Comparison of ENCODE assay signal across 11 cellular contexts in genomic region chr19:10338940-10339339, GRCh38. TPM values are rescaled to one million over a fixed set of nuclear protein-coding genes. Genes with fewer than 3 reads are reported as not detected.
DNase-seq lines count a peak whose midpoint lies in the region; ATAC-seq, FAIRE-seq and TF ChIP-seq lines count a peak whose summit lies in the region.
"Had no signal": no experiment of that assay in that cellular context is flagged by ENCODE, and none has a peak within 500 bp of the region (broad histone marks: within the 10 kb centered on the region; RNA-seq: fewer than 3 reads in every experiment).

No MANE protein-coding gene starts in this region.

- POLR2A ChIA-PET in HepG2 (lab: Yijun Ruan, JAX), result no interaction called here
- POLR2A ChIA-PET in T-cell (lab: Charles Lee), result no interaction called here

- no peak overlapping the region for H3K9ac ChIP-seq in HepG2 (ENCODE audit: insufficient read depth, low read depth, low read length)
- H3K9ac ChIP-seq in iPS-20b (ENCODE audit: low read depth, low read length), result peak overlapping the region; percentile 53; the same call in 1 of the 2 replicates
- H3K9ac ChIP-seq: neural progenitor cell, SK-N-SH had no signal

- H3K4me3 Mint-ChIP-seq in T-cell, result peak overlapping the region; percentile 85 to 95 (median 95)
- H3K4me3 Mint-ChIP-seq: neural progenitor cell had no signal

- WGBS in HepG2 (ENCODE audit: low lambda C conversion rate), result 61% methylated on average over 6 of the region's 6 CpGs
- WGBS in right lobe of liver (ENCODE audit: insufficient coverage, low coverage, low lambda C conversion rate, missing lambda C conversion rate), result 62% methylated on average over 6 of the region's 6 CpGs

- 0 out of 2 replicates have a peak overlapping the region, but pooled peaks have one; percentile 18 for H3K4me2 ChIP-seq in HepG2 (ENCODE audit: low read depth, low read length)
- H3K4me2 ChIP-seq: neural progenitor cell, SK-N-SH had no signal

- ATAC-seq in HepG2 (no peak), right lobe of liver (no peak), T-cell (replicated peaks in 1 of 4) (peak in 2 of 4 experiments; percentile 6 to 14)

- H2AFZ ChIP-seq in HepG2 (ENCODE audit: low read length), result no peak overlapping the region
- H2AFZ ChIP-seq: neural progenitor cell had no signal

- no peak for TF ChIP-seq CTCF in HepG2 (CRISPR knock-in tag; IDR thresholded peaks at IDR 0.05)
- no peak for TF ChIP-seq CTCF in right lobe of liver (IDR thresholded peaks at IDR 0.05)
- no peak for TF ChIP-seq CTCF in tibial artery (IDR thresholded peaks at IDR 0.05)

- no peaks in the 10 kb centered on the region for H3K9me3 Mint-ChIP-seq in T-cell
- H3K9me3 Mint-ChIP-seq: neural progenitor cell had no signal

- no peak for FAIRE-seq in HepG2 (lab: Jason Lieb, UNC)
- FAIRE-seq in frontal cortex (lab: Jason Lieb, UNC), result no peak

- peaks cover 3% of the 10 kb centered on the region for H3K36me3 Mint-ChIP-seq in T-cell
- H3K36me3 Mint-ChIP-seq: neural progenitor cell had no signal

- H4K20me1 ChIP-seq in HepG2 (ENCODE audit: insufficient read depth, low read length), result no peaks in the 10 kb centered on the region

- H3K4me1 ChIP-seq in HepG2 (ENCODE audit: insufficient read depth, low read length) (peaks cover 65% of the 10 kb centered on the region), right lobe of liver (peaks cover 0 to 18% (median 9%) of the 10 kb centered on the region in 4 donors), iPS-20b (ENCODE audit: insufficient read depth, low read length) (peaks cover 12% of the 10 kb centered on the region; the same call in 1 of the 2 replicates), tibial artery (peaks cover 0 to 13% (median 10%) of the 10 kb centered on the region in 4 donors)

- no peak for TF ChIP-seq RAD21 in HepG2 (CRISPR knock-in tag; IDR thresholded peaks at IDR 0.05)

- H3K27me3 Mint-ChIP-seq in T-cell, result no peaks in the 10 kb centered on the region

- peak overlapping the region; percentile 97 to 98 for H3K27ac Mint-ChIP-seq in T-cell
- H3K27ac Mint-ChIP-seq: neural progenitor cell had no signal

- H3K9me3 ChIP-seq in HepG2 (ENCODE audit: low read length) (no peaks in the 10 kb centered on the region), right lobe of liver (no peaks in the 10 kb centered on the region), iPS-20b (ENCODE audit: insufficient read depth, low read depth, low read length) (no peaks in the 10 kb centered on the region), tibial artery (no peaks in the 10 kb centered on the region)
- H3K9me3 ChIP-seq: SK-N-SH had no signal

- intact Hi-C loops in HepG2 (cut with micrococcal nuclease; ENCODE audit: unreplicated experiment), result loop anchor here (5.0 kb wide), 1 partner anchor 48 kb away; no protein-coding TSS in a partner anchor
- intact Hi-C loops in right lobe of liver (cut with DNase I), result loop anchor here in 1 of 2 donors (10.0 kb wide), 1 partner anchor 46 kb away; the partner anchor contains the start of gene TYK2
- intact Hi-C loops in tibial artery (cut with DNase I; ENCODE audit: low total_unique reads), result no loop called here

- in situ Hi-C loops in HepG2 (cut with HindIII; ENCODE audit: extremely low pct_ligation_motif_present, low pct_unique_long_range_greater_than_20kb), result loop anchor here (5.0 kb wide), 1 partner anchor 43 kb away; the partner anchor contains the start of gene TYK2

- H3K27ac ChIP-seq in HepG2 (ENCODE audit: extremely low read length, insufficient read depth, low read length) (no peak overlapping the region), right lobe of liver (peak overlapping the region in 1 of 3 donors; percentile 47), iPS-20b (ENCODE audit: low read length) (no peak overlapping the region), tibial artery (no peak overlapping the region)
- H3K27ac ChIP-seq: neural progenitor cell had no signal

- H3K4me1 Mint-ChIP-seq in T-cell, result peaks cover 29 to 39% (median 36%) of the 10 kb centered on the region in 3 donors

- peaks cover 5% of the 10 kb centered on the region for H3K79me2 ChIP-seq in HepG2 (ENCODE audit: insufficient read depth, low read length)

- H3K27me3 ChIP-seq in HepG2 (ENCODE audit: control insufficient read depth in 1 of 2, insufficient read depth in 2 of 2, low read length in 2 of 2), result peaks cover 1 to 3% of the 10 kb centered on the region in 2 experiments; a peak in 3 of 5 replicates
- H3K27me3 ChIP-seq in right lobe of liver, result no peaks in the 10 kb centered on the region
- H3K27me3 ChIP-seq in iPS-20b (ENCODE audit: insufficient read depth, low read length), result peaks cover 7% of the 10 kb centered on the region
- no peaks in the 10 kb centered on the region for H3K27me3 ChIP-seq in tibial artery

- H3K36me3 ChIP-seq in HepG2 (replicated peaks in 1 of 2; ENCODE audit: control insufficient read depth in 1 of 2, insufficient read depth in 2 of 2, low read length in 2 of 2), result no peaks in the 10 kb centered on the region
- no peaks in the 10 kb centered on the region for H3K36me3 ChIP-seq in right lobe of liver
- no peaks in the 10 kb centered on the region for H3K36me3 ChIP-seq in iPS-20b (ENCODE audit: insufficient read depth, low read depth, low read length)
- no peaks in the 10 kb centered on the region for H3K36me3 ChIP-seq in tibial artery
- H3K36me3 ChIP-seq: neural progenitor cell had no signal

- H3K4me3 ChIP-seq in HepG2 (replicated peaks in 1 of 3; ENCODE audit: insufficient read depth in 1 of 3, low read depth in 2 of 3, low read length in 3 of 3) (no peak overlapping the region; a peak in 1 of 6 replicates), right lobe of liver (peak overlapping the region in 1 of 3 donors; percentile 10), iPS-20b (ENCODE audit: low read length) (no peak overlapping the region), tibial artery (no peak overlapping the region)
- H3K4me3 ChIP-seq: neural progenitor cell had no signal

- no peak for TF ChIP-seq POLR2A in HepG2 (IDR thresholded peaks at IDR 0.05; ENCODE audit: insufficient read depth in 1 of 2, low read depth in 2 of 2, low read length in 2 of 2)
- TF ChIP-seq POLR2A in right lobe of liver (IDR thresholded peaks at IDR 0.05), result no peak

- DNase-seq in HepG2 (ENCODE audit: low spot score) (no peak), right lobe of liver (no peak), T-cell (no peak), NAMALWA (ENCODE audit: low spot score) (no peak), tibial artery (no peak), ecto neural progenitor cell (ENCODE audit: low spot score) (no peak), frontal cortex (ENCODE audit: low spot score in 2 of 2) (no peak)
- DNase-seq: NCI-H69, SK-N-SH had no signal

- TF ChIP-seq EP300 in HepG2 (IDR thresholded peaks at IDR 0.05; ENCODE audit: low read depth in 2 of 2, low read length in 2 of 2) (no peak), HepG2 (CRISPR knock-in tag; IDR thresholded peaks at IDR 0.05; ENCODE audit: borderline replicate concordance) (no peak)

- BruUV-seq in HepG2 (replicated peaks; lab: Mats Ljungman, UMichigan), result no TSS peak

- CTCF ChIA-PET in HepG2 (lab: Yijun Ruan, JAX; ENCODE audit: low intra/inter-chr PET ratio, low total read pairs) (no interaction called here), T-cell (lab: Charles Lee) (no interaction called here)

RNA-seq across cellular contexts. Expression of gene ICAM3, which starts 0.5 kb away (rescaled TPM):
- total RNA-seq in HepG2 (2016; rRNA removed; fragmentation: Illumina TruSeq; extraction: Trizol), result 21.0 and 25.1 TPM in 2 replicates
- total RNA-seq in HepG2 (2016; cell fraction: cytosol; rRNA removed; fragmentation: Illumina TruSeq; extraction: Trizol; ENCODE audit: low read depth), result 30.5 and 37.9 TPM in 2 replicates
- total RNA-seq in HepG2 (2016; cell fraction: insoluble cytoplasmic fraction; rRNA removed; fragmentation: Illumina TruSeq; extraction: Trizol), result 19.7 and 23.7 TPM in 2 replicates
- 35.4 and 39.7 TPM in 2 replicates for total RNA-seq in HepG2 (2016; cell fraction: membrane; rRNA removed; fragmentation: Illumina TruSeq; extraction: Trizol)
- 6.5 and 9.1 TPM in 2 replicates for total RNA-seq in HepG2 (2016; cell fraction: nucleus; rRNA removed; fragmentation: Illumina TruSeq; extraction: Trizol)
- polyA plus RNA-seq in HepG2 (2011; rRNA removed), result 14.1 and 16.3 TPM in 2 replicates
- 14.0 and 19.9 TPM in 2 replicates for polyA plus RNA-seq in HepG2 (2011; cell fraction: cytosol; rRNA removed)
- 9.0 and 12.6 TPM in 2 replicates for polyA plus RNA-seq in HepG2 (2011; cell fraction: nucleus; rRNA removed)
- polyA plus RNA-seq in HepG2 (2012), result 7.0 and 10.0 TPM in 2 replicates
- polyA plus RNA-seq in HepG2 (2016; cell fraction: cytosol; fragmentation: Illumina TruSeq; extraction: Trizol; ENCODE audit: low read depth), result 38.1 and 51.4 TPM in 2 replicates
- 25.7 and 28.4 TPM in 2 replicates for polyA plus RNA-seq in HepG2 (2016; cell fraction: insoluble cytoplasmic fraction; fragmentation: Illumina TruSeq; extraction: Trizol; ENCODE audit: low read depth)
- polyA plus RNA-seq in HepG2 (2016; cell fraction: membrane; fragmentation: Illumina TruSeq; extraction: Trizol; ENCODE audit: low read depth), result 38.5 and 41.1 TPM in 2 replicates
- 16.9 and 17.0 TPM in 2 replicates for polyA plus RNA-seq in HepG2 (2016; cell fraction: nucleus; fragmentation: Illumina TruSeq; extraction: Trizol; ENCODE audit: insufficient read depth, low read depth)
- polyA minus RNA-seq in HepG2 (2011; rRNA and poly(A)+ RNA removed; ENCODE audit: low replicate concordance), result 16.1 and 18.5 TPM in 2 replicates
- polyA minus RNA-seq in HepG2 (2011; cell fraction: cytosol; rRNA and poly(A)+ RNA removed), result 6.1 and 8.2 TPM in 2 replicates
- polyA minus RNA-seq in HepG2 (2011; cell fraction: nucleus; rRNA and poly(A)+ RNA removed), result 2.4 and 3.5 TPM in 2 replicates
- total RNA-seq in right lobe of liver, result 10 to 100 TPM; 11.4 to 35.5 (median 22.4) TPM
- 100 to 1,000 TPM; 167 to 233 (median 183) TPM for total RNA-seq in T-cell
- 0.82 TPM for total RNA-seq in frontal cortex

RNA-seq across cellular contexts. Expression of gene RAVER1, which starts 5.6 kb away (rescaled TPM):
- 7.9 and 17.7 TPM in 2 replicates for total RNA-seq in HepG2 (2016; rRNA removed; fragmentation: Illumina TruSeq; extraction: Trizol)
- total RNA-seq in HepG2 (2016; cell fraction: cytosol; rRNA removed; fragmentation: Illumina TruSeq; extraction: Trizol; ENCODE audit: low read depth), result 1.7 and 2.4 TPM in 2 replicates
- 9.0 and 15.8 TPM in 2 replicates for total RNA-seq in HepG2 (2016; cell fraction: insoluble cytoplasmic fraction; rRNA removed; fragmentation: Illumina TruSeq; extraction: Trizol)
- 6.6 and 7.1 TPM in 2 replicates for total RNA-seq in HepG2 (2016; cell fraction: membrane; rRNA removed; fragmentation: Illumina TruSeq; extraction: Trizol)
- total RNA-seq in HepG2 (2016; cell fraction: nucleus; rRNA removed; fragmentation: Illumina TruSeq; extraction: Trizol), result 16.3 and 16.5 TPM in 2 replicates
- polyA plus RNA-seq in HepG2 (2011; rRNA removed), result 3.6 and 4.4 TPM in 2 replicates
- polyA plus RNA-seq in HepG2 (2011; cell fraction: cytosol; rRNA removed), result 1.7 and 2.5 TPM in 2 replicates
- polyA plus RNA-seq in HepG2 (2011; cell fraction: nucleus; rRNA removed), result 34.1 and 48.6 TPM in 2 replicates
- polyA plus RNA-seq in HepG2 (2012), result 12.1 and 12.9 TPM in 2 replicates
- 1.3 and 2.1 TPM in 2 replicates for polyA plus RNA-seq in HepG2 (2016; cell fraction: cytosol; fragmentation: Illumina TruSeq; extraction: Trizol; ENCODE audit: low read depth)
- 26.5 and 42.8 TPM in 2 replicates for polyA plus RNA-seq in HepG2 (2016; cell fraction: insoluble cytoplasmic fraction; fragmentation: Illumina TruSeq; extraction: Trizol; ENCODE audit: low read depth)
- polyA plus RNA-seq in HepG2 (2016; cell fraction: membrane; fragmentation: Illumina TruSeq; extraction: Trizol; ENCODE audit: low read depth), result 5.1 and 6.9 TPM in 2 replicates
- 40.7 and 45.3 TPM in 2 replicates for polyA plus RNA-seq in HepG2 (2016; cell fraction: nucleus; fragmentation: Illumina TruSeq; extraction: Trizol; ENCODE audit: insufficient read depth, low read depth)
- polyA minus RNA-seq in HepG2 (2011; rRNA and poly(A)+ RNA removed; ENCODE audit: low replicate concordance), result 7.6 and 34.8 TPM in 2 replicates
- polyA minus RNA-seq in HepG2 (2011; cell fraction: cytosol; rRNA and poly(A)+ RNA removed), result 17.3 and 17.5 TPM in 2 replicates
- 10.9 and 15.5 TPM in 2 replicates for polyA minus RNA-seq in HepG2 (2011; cell fraction: nucleus; rRNA and poly(A)+ RNA removed)
- total RNA-seq in right lobe of liver, result 1 to 10 TPM; 5.2 to 9.5 (median 7.1) TPM
- 10 to 100 TPM; 31.5 to 68.2 (median 61.2) TPM for total RNA-seq in T-cell
- total RNA-seq in frontal cortex, result 2.4 TPM

RNA-seq across cellular contexts. Expression of gene FDX2, which starts 23.1 kb away (rescaled TPM):
- total RNA-seq in HepG2 (2016; rRNA removed; fragmentation: Illumina TruSeq; extraction: Trizol) (21.0 and 22.6 TPM in 2 replicates), right lobe of liver (10 to 100 TPM in 4 of 6 experiments, 1 to 10 TPM in 2; 8.9 to 17.1 (median 10.7) TPM), T-cell (10 to 100 TPM in 3 of 5 donors, 1 to 10 TPM in 2; 5.7 to 16.8 (median 11.4) TPM), frontal cortex (11.4 TPM)
- 19.4 and 21.0 TPM in 2 replicates for total RNA-seq in HepG2 (2016; cell fraction: cytosol; rRNA removed; fragmentation: Illumina TruSeq; extraction: Trizol; ENCODE audit: low read depth)
- 19.6 and 21.9 TPM in 2 replicates for total RNA-seq in HepG2 (2016; cell fraction: insoluble cytoplasmic fraction; rRNA removed; fragmentation: Illumina TruSeq; extraction: Trizol)
- total RNA-seq in HepG2 (2016; cell fraction: membrane; rRNA removed; fragmentation: Illumina TruSeq; extraction: Trizol), result 26.6 and 29.0 TPM in 2 replicates
- total RNA-seq in HepG2 (2016; cell fraction: nucleus; rRNA removed; fragmentation: Illumina TruSeq; extraction: Trizol), result 10.0 and 11.9 TPM in 2 replicates
- polyA plus RNA-seq in HepG2 (2011; rRNA removed), result 24.7 and 27.8 TPM in 2 replicates
- polyA plus RNA-seq in HepG2 (2011; cell fraction: cytosol; rRNA removed), result 16.9 and 23.1 TPM in 2 replicates
- 41.9 and 53.1 TPM in 2 replicates for polyA plus RNA-seq in HepG2 (2011; cell fraction: nucleus; rRNA removed)
- polyA plus RNA-seq in HepG2 (2012), result 9.2 and 16.3 TPM in 2 replicates
- polyA plus RNA-seq in HepG2 (2016; cell fraction: cytosol; fragmentation: Illumina TruSeq; extraction: Trizol; ENCODE audit: low read depth), result 23.2 and 31.5 TPM in 2 replicates
- 24.7 and 26.8 TPM in 2 replicates for polyA plus RNA-seq in HepG2 (2016; cell fraction: insoluble cytoplasmic fraction; fragmentation: Illumina TruSeq; extraction: Trizol; ENCODE audit: low read depth)
- 26.3 and 32.9 TPM in 2 replicates for polyA plus RNA-seq in HepG2 (2016; cell fraction: membrane; fragmentation: Illumina TruSeq; extraction: Trizol; ENCODE audit: low read depth)
- 34.9 and 35.0 TPM in 2 replicates for polyA plus RNA-seq in HepG2 (2016; cell fraction: nucleus; fragmentation: Illumina TruSeq; extraction: Trizol; ENCODE audit: insufficient read depth, low read depth)
- polyA minus RNA-seq in HepG2 (2011; rRNA and poly(A)+ RNA removed; ENCODE audit: low replicate concordance), result 15.1 and 48.5 TPM in 2 replicates
- polyA minus RNA-seq in HepG2 (2011; cell fraction: cytosol; rRNA and poly(A)+ RNA removed), result 2.3 and 2.8 TPM in 2 replicates
- 6.7 and 6.8 TPM in 2 replicates for polyA minus RNA-seq in HepG2 (2011; cell fraction: nucleus; rRNA and poly(A)+ RNA removed)

RNA-seq across cellular contexts. Expression of gene ZGLP1, which starts 29.3 kb away (rescaled TPM):
- total RNA-seq in HepG2 (2016; rRNA removed; fragmentation: Illumina TruSeq; extraction: Trizol), result 0.56 and 2.4 TPM in 2 replicates
- 1.5 and 2.6 TPM in 2 replicates for total RNA-seq in HepG2 (2016; cell fraction: cytosol; rRNA removed; fragmentation: Illumina TruSeq; extraction: Trizol; ENCODE audit: low read depth)
- total RNA-seq in HepG2 (2016; cell fraction: insoluble cytoplasmic fraction; rRNA removed; fragmentation: Illumina TruSeq; extraction: Trizol), result 0.52 and 2.8 TPM in 2 replicates
- 1.8 TPM in 2 replicates for total RNA-seq in HepG2 (2016; cell fraction: membrane; rRNA removed; fragmentation: Illumina TruSeq; extraction: Trizol)
- total RNA-seq in HepG2 (2016; cell fraction: nucleus; rRNA removed; fragmentation: Illumina TruSeq; extraction: Trizol), result 3.4 and 4.8 TPM in 2 replicates
- 3.0 and 4.7 TPM in 2 replicates for polyA plus RNA-seq in HepG2 (2011; rRNA removed)
- 0.46 and 1.3 TPM in 2 replicates for polyA plus RNA-seq in HepG2 (2011; cell fraction: cytosol; rRNA removed)
- polyA plus RNA-seq in HepG2 (2011; cell fraction: nucleus; rRNA removed), result 20.3 and 24.6 TPM in 2 replicates
- polyA plus RNA-seq in HepG2 (2012), result 2.1 and 3.9 TPM in 2 replicates
- polyA plus RNA-seq in HepG2 (2016; cell fraction: cytosol; fragmentation: Illumina TruSeq; extraction: Trizol; ENCODE audit: low read depth), result 1.4 and 1.9 TPM in 2 replicates
- polyA plus RNA-seq in HepG2 (2016; cell fraction: insoluble cytoplasmic fraction; fragmentation: Illumina TruSeq; extraction: Trizol; ENCODE audit: low read depth), result 0.72 and 0.99 TPM in 2 replicates
- 1.6 and 1.8 TPM in 2 replicates for polyA plus RNA-seq in HepG2 (2016; cell fraction: membrane; fragmentation: Illumina TruSeq; extraction: Trizol; ENCODE audit: low read depth)
- 17.4 and 18.0 TPM in 2 replicates for polyA plus RNA-seq in HepG2 (2016; cell fraction: nucleus; fragmentation: Illumina TruSeq; extraction: Trizol; ENCODE audit: insufficient read depth, low read depth)
- 0.18 and 0.28 TPM in 2 replicates for polyA minus RNA-seq in HepG2 (2011; rRNA and poly(A)+ RNA removed; ENCODE audit: low replicate concordance)
- polyA minus RNA-seq in HepG2 (2011; cell fraction: cytosol; rRNA and poly(A)+ RNA removed), result not detected in 2 replicates
- 1.0 and 1.9 TPM in 2 replicates for polyA minus RNA-seq in HepG2 (2011; cell fraction: nucleus; rRNA and poly(A)+ RNA removed)
- total RNA-seq in right lobe of liver, result 1 to 10 TPM in 5 of 6 experiments, under 1 TPM in 1; 0.62 to 4.4 (median 1.5) TPM
- 10 to 100 TPM in 2 of 5 donors, 1 to 10 TPM in 3; 3.9 to 11.8 (median 8.1) TPM for total RNA-seq in T-cell
- 1.6 TPM for total RNA-seq in frontal cortex

RNA-seq across cellular contexts. Expression of gene TYK2, which starts 41.4 kb away (rescaled TPM):
- total RNA-seq in HepG2 (2016; rRNA removed; fragmentation: Illumina TruSeq; extraction: Trizol), result 39.9 and 60.1 TPM in 2 replicates
- total RNA-seq in HepG2 (2016; cell fraction: cytosol; rRNA removed; fragmentation: Illumina TruSeq; extraction: Trizol; ENCODE audit: low read depth), result 18.1 and 22.9 TPM in 2 replicates
- 32.6 and 70.2 TPM in 2 replicates for total RNA-seq in HepG2 (2016; cell fraction: insoluble cytoplasmic fraction; rRNA removed; fragmentation: Illumina TruSeq; extraction: Trizol)
- total RNA-seq in HepG2 (2016; cell fraction: membrane; rRNA removed; fragmentation: Illumina TruSeq; extraction: Trizol), result 32.1 and 33.4 TPM in 2 replicates
- 63.1 and 76.4 TPM in 2 replicates for total RNA-seq in HepG2 (2016; cell fraction: nucleus; rRNA removed; fragmentation: Illumina TruSeq; extraction: Trizol)
- polyA plus RNA-seq in HepG2 (2011; rRNA removed), result 38.8 and 40.8 TPM in 2 replicates
- polyA plus RNA-seq in HepG2 (2011; cell fraction: cytosol; rRNA removed), result 14.9 and 22.3 TPM in 2 replicates
- 283 and 302 TPM in 2 replicates for polyA plus RNA-seq in HepG2 (2011; cell fraction: nucleus; rRNA removed)
- 37.3 and 46.8 TPM in 2 replicates for polyA plus RNA-seq in HepG2 (2012)
- polyA plus RNA-seq in HepG2 (2016; cell fraction: cytosol; fragmentation: Illumina TruSeq; extraction: Trizol; ENCODE audit: low read depth), result 14.0 and 16.4 TPM in 2 replicates
- polyA plus RNA-seq in HepG2 (2016; cell fraction: insoluble cytoplasmic fraction; fragmentation: Illumina TruSeq; extraction: Trizol; ENCODE audit: low read depth), result 50.3 and 62.5 TPM in 2 replicates
- 32.6 and 34.8 TPM in 2 replicates for polyA plus RNA-seq in HepG2 (2016; cell fraction: membrane; fragmentation: Illumina TruSeq; extraction: Trizol; ENCODE audit: low read depth)
- polyA plus RNA-seq in HepG2 (2016; cell fraction: nucleus; fragmentation: Illumina TruSeq; extraction: Trizol; ENCODE audit: insufficient read depth, low read depth), result 231 and 244 TPM in 2 replicates
- polyA minus RNA-seq in HepG2 (2011; rRNA and poly(A)+ RNA removed; ENCODE audit: low replicate concordance), result 53.7 and 73.5 TPM in 2 replicates
- polyA minus RNA-seq in HepG2 (2011; cell fraction: cytosol; rRNA and poly(A)+ RNA removed), result 20.7 and 22.3 TPM in 2 replicates
- 30.0 and 34.8 TPM in 2 replicates for polyA minus RNA-seq in HepG2 (2011; cell fraction: nucleus; rRNA and poly(A)+ RNA removed)
- 100 to 1,000 TPM in 1 of 6 experiments, 10 to 100 TPM in 5; 63.9 to 106 (median 72.9) TPM for total RNA-seq in right lobe of liver
- 100 to 1,000 TPM; 277 to 346 (median 323) TPM for total RNA-seq in T-cell
- 29.8 TPM for total RNA-seq in frontal cortex
